Comparison of ENCODE assay signal across 35 cellular contexts in genomic region chr22:18071968-18072310, GRCh38. TPM values are rescaled to one million over a fixed set of nuclear protein-coding genes. Genes with fewer than 3 reads are reported as not detected.
DNase-seq lines count a peak whose midpoint lies in the region; ATAC-seq, FAIRE-seq and TF ChIP-seq lines count a peak whose summit lies in the region.
"Had no signal": no experiment of that assay in that cellular context is flagged by ENCODE, and none has a peak within 500 bp of the region (broad histone marks: within the 10 kb centered on the region; RNA-seq: fewer than 3 reads in every experiment).

No MANE protein-coding gene starts in this region.

- no peaks in the 10 kb centered on the region; a peak in 1 of 22 replicates for H4K20me1 ChIP-seq in BLaER1 treated with 17β-estradiol and CSF1 and Interleukin-3, amounts not matched to agents 10 nM and 100 nM

- TF ChIP-seq CTCF in VCaP (conservative IDR thresholded peaks at IDR 0.05) = no peak

- no peak overlapping the region for H3K9ac ChIP-seq in BLaER1 treated with 17β-estradiol and CSF1 and Interleukin-3, amounts not matched to agents 10 nM and 100 nM

- H3K27me3 Mint-ChIP-seq in naive B cell = no peaks in the 10 kb centered on the region
- H3K27me3 Mint-ChIP-seq in stimulated activated naive CD8-positive, alpha-beta T cell treated with anti-CD3 and anti-CD28 coated beads, Interleukin-15, amount 100 ng/mL, for 72 hours = peaks cover 12% of the 10 kb centered on the region

- H3K27me3 ChIP-seq in BLaER1 treated with 17β-estradiol and CSF1 and Interleukin-3, amounts not matched to agents 10 nM and 100 nM = no peaks in the 10 kb centered on the region
- H3K27me3 ChIP-seq: esophagus muscularis mucosa, heart left ventricle, SJSA1 had no signal

- peak overlapping the region; percentile 17 to 89 (median 66) for H3K4me3 Mint-ChIP-seq in naive B cell
- H3K4me3 Mint-ChIP-seq in stimulated activated naive CD8-positive, alpha-beta T cell treated with anti-CD3 and anti-CD28 coated beads, Interleukin-15, amount 100 ng/mL, for 72 hours = no peak overlapping the region
- H3K4me3 Mint-ChIP-seq: activated T-cell treated with anti-CD3 and anti-CD28 coated beads, Interleukin-2, amount 50 U/mL, for 4 hours; central memory CD8-positive, alpha-beta T cell; dendritic cell treated with granulocyte-macrophage colony-stimulating factor and Interleukin-4, amounts not matched to agents 40 ng/mL and 50 ng/mL, for 4 days; natural killer cell; T-cell; type B pancreatic cell had no signal

- H3K4me1 ChIP-seq in BLaER1 treated with 17β-estradiol and CSF1 and Interleukin-3, amounts not matched to agents 10 nM and 100 nM = peaks cover 9 to 37% (median 25%) of the 10 kb centered on the region in 10 experiments

- peaks cover 40 to 79% (median 49%) of the 10 kb centered on the region in 3 donors for H3K4me1 Mint-ChIP-seq in naive B cell
- peaks cover 12% of the 10 kb centered on the region for H3K4me1 Mint-ChIP-seq in stimulated activated naive CD8-positive, alpha-beta T cell treated with anti-CD3 and anti-CD28 coated beads, Interleukin-15, amount 100 ng/mL, for 72 hours

- peak overlapping the region in 7 of 11 experiments; percentile 22 to 56 (median 45); a peak in 10 of 22 replicates for H3K4me2 ChIP-seq in BLaER1 treated with 17β-estradiol and CSF1 and Interleukin-3, amounts not matched to agents 10 nM and 100 nM

- H3K27ac Mint-ChIP-seq in naive B cell = peak overlapping the region in 5 of 6 donors; percentile 84 to 96 (median 89)
- no peak overlapping the region for H3K27ac Mint-ChIP-seq in stimulated activated naive CD8-positive, alpha-beta T cell treated with anti-CD3 and anti-CD28 coated beads, Interleukin-15, amount 100 ng/mL, for 72 hours
- H3K27ac Mint-ChIP-seq: dendritic cell treated with granulocyte-macrophage colony-stimulating factor and Interleukin-4, amounts not matched to agents 40 ng/mL and 50 ng/mL, for 4 days; natural killer cell; T-cell; type B pancreatic cell had no signal

- no peak for TF ChIP-seq POLR2A in GM12891 (IDR thresholded peaks at IDR 0.05; ENCODE audit: low read depth, low read length)

- no peaks in the 10 kb centered on the region for H3K9me3 ChIP-seq in BLaER1 treated with 17β-estradiol and CSF1 and Interleukin-3, amounts not matched to agents 10 nM and 100 nM (replicated peaks in 1 of 11)
- H3K9me3 ChIP-seq: esophagus muscularis mucosa, heart left ventricle, SJSA1 had no signal

- ATAC-seq in naive B cell (ENCODE audit: low read depth in 2 of 2) = no peak
- no peak for ATAC-seq in stimulated activated naive CD8-positive, alpha-beta T cell treated with anti-CD3 and anti-CD28 coated beads, Interleukin-15, Interleukin-2, amounts not matched to agents 100 U/mL and 50 U/mL, for 24 hours
- no peak for ATAC-seq in stimulated activated naive CD8-positive, alpha-beta T cell treated with anti-CD3 and anti-CD28 coated beads, Interleukin-15, amount 100 ng/mL, for 72 hours
- ATAC-seq: activated T-cell treated with anti-CD3 and anti-CD28 coated beads, Interleukin-2, amount 50 U/mL, for 4 hours; HCT116; heart left ventricle; natural killer cell; T-cell had no signal

- DNase-seq in GM12891 (ENCODE audit: insufficient read length, low spot score) = no peak
- no peak for DNase-seq in naive B cell
- DNase-seq in stimulated activated naive CD8-positive, alpha-beta T cell treated with anti-CD3 and anti-CD28 coated beads, Interleukin-15, Interleukin-2, amounts not matched to agents 100 U/mL and 50 U/mL, for 24 hours = no peak
- no peak for DNase-seq in stimulated activated naive CD8-positive, alpha-beta T cell treated with anti-CD3 and anti-CD28 coated beads, Interleukin-15, amount 100 ng/mL, for 72 hours
- DNase-seq in islet precursor cell = no peak
- no peak for DNase-seq in activated CD4-positive, alpha-beta T cell treated with anti-CD3 and anti-CD28 coated beads for 1 hour
- DNase-seq: activated CD4-positive, CD25-positive, alpha-beta regulatory T cell; activated naive CD4-positive, alpha-beta T cell treated with Interleukin-2 at 50 U/mL for 16 hours; activated T-cell treated with anti-CD3 and anti-CD28 coated beads, Interleukin-2, amount 50 U/mL, for 4 hours; C1 segment of cervical spinal cord; COR-L47; foreskin fibroblast; heart left ventricle; midbrain; natural killer cell; NCI-H1092; NCI-H187 treated with DMSO at 0.1 percent for 48 hours; NCI-H446; NCI-H82; occipital lobe; RPMI8226; stimulated activated CD4-positive, alpha-beta T cell treated with anti-CD3 and anti-CD28 coated beads, Interleukin-15, amount 100 ng/mL, for 24 hours; stimulated activated CD4-positive, alpha-beta T cell treated with anti-CD3 and anti-CD28 coated beads, Interleukin-4, amount 100 ng/mL, for 4 hours; T-cell had no signal

- H3K4me3 ChIP-seq in BLaER1 treated with 17β-estradiol and CSF1 and Interleukin-3, amounts not matched to agents 10 nM and 100 nM = no peak overlapping the region
- H3K4me3 ChIP-seq: esophagus muscularis mucosa, heart left ventricle, SJSA1 had no signal

- peak; percentile 16 for FAIRE-seq in GM12891 (lab: Jason Lieb, UNC)
- FAIRE-seq: endometrium, G401.6, keratinocyte had no signal

- no peak overlapping the region for H3K27ac ChIP-seq in BLaER1 treated with 17β-estradiol and CSF1 and Interleukin-3, amounts not matched to agents 10 nM and 100 nM
- peak overlapping the region; percentile 97 for H3K27ac ChIP-seq in VCaP
- H3K27ac ChIP-seq: heart left ventricle, SJSA1 had no signal

- H3K9me3 Mint-ChIP-seq in naive B cell = no peaks in the 10 kb centered on the region
- no peaks in the 10 kb centered on the region for H3K9me3 Mint-ChIP-seq in stimulated activated naive CD8-positive, alpha-beta T cell treated with anti-CD3 and anti-CD28 coated beads, Interleukin-15, amount 100 ng/mL, for 72 hours
- H3K9me3 Mint-ChIP-seq: activated T-cell treated with anti-CD3 and anti-CD28 coated beads, Interleukin-2, amount 50 U/mL, for 4 hours; central memory CD8-positive, alpha-beta T cell; dendritic cell treated with granulocyte-macrophage colony-stimulating factor and Interleukin-4, amounts not matched to agents 40 ng/mL and 50 ng/mL, for 4 days; natural killer cell; T-cell; type B pancreatic cell had no signal

- no peaks in the 10 kb centered on the region for H3K36me3 Mint-ChIP-seq in naive B cell
- H3K36me3 Mint-ChIP-seq: natural killer cell, T-cell, type B pancreatic cell had no signal

- H3K36me3 ChIP-seq in BLaER1 treated with 17β-estradiol and CSF1 and Interleukin-3, amounts not matched to agents 10 nM and 100 nM = no peaks in the 10 kb centered on the region
- H3K36me3 ChIP-seq: esophagus muscularis mucosa, heart left ventricle, SJSA1 had no signal

TF ChIP-seq in GM12891, 5 proteins besides CTCF, POLR2A, EP300 and RAD21:
- no peak for TF ChIP-seq PAX5 (IDR thresholded peaks at IDR 0.05; ENCODE audit: insufficient read depth, low read length, severe bottlenecking)
- no peak for TF ChIP-seq SPI1 (IDR thresholded peaks at IDR 0.05; ENCODE audit: low read depth, low read length)
- TF ChIP-seq POLR2AphosphoS5 (IDR thresholded peaks at IDR 0.05; ENCODE audit: low read depth, low read length) = no peak
- TF ChIP-seq TAF1 (IDR thresholded peaks at IDR 0.05; ENCODE audit: low read depth, low read length) = no peak
- no peak for TF ChIP-seq POU2F2 (IDR thresholded peaks at IDR 0.05; ENCODE audit: low read depth, low read length)

RNA-seq across cellular contexts. Expression of gene PEX26, which starts 5.9 kb away (rescaled TPM):
- polyA plus RNA-seq in GM12891 (2012; ENCODE audit: low read depth, missing spikeins) = 25.1 TPM
- 1 to 10 TPM; 1.0 to 4.3 (median 2.4) TPM for polyA plus RNA-seq in naive B cell (ENCODE audit: low read depth in 6 of 6)

RNA-seq across cellular contexts. Expression of gene TUBA8, which starts 38.7 kb away (rescaled TPM):
- polyA plus RNA-seq in GM12891 (2012; ENCODE audit: low read depth, missing spikeins) = 17.9 TPM
- polyA plus RNA-seq in naive B cell (ENCODE audit: low read depth in 6 of 6) = 1 to 10 TPM in 3 of 6 donors, under 1 TPM in 2, not detected in 1; 0.78 to 2.4 (median 1.4) TPM

RNA-seq across cellular contexts. Expression of gene MICAL3, which starts 47.6 kb away (rescaled TPM):
- 21.0 TPM for polyA plus RNA-seq in GM12891 (2012; ENCODE audit: low read depth, missing spikeins)
- polyA plus RNA-seq in naive B cell (ENCODE audit: low read depth in 6 of 6) = 10 to 100 TPM; 10.9 to 28.0 (median 15.6) TPM

Comparison
In these comparisons a context has a peak if more than half of its experiments do, and no peak if none do; other contexts are left out.
1. H3K27ac Mint-ChIP-seq: peak in naive B cell (5 of 6); none in stimulated activated naive CD8-positive, alpha-beta T cell treated with anti-CD3 and anti-CD28 coated beads, Interleukin-15, amount 100 ng/mL, for 72 hours (0 of 2).
2. H3K4me3 Mint-ChIP-seq: peak in naive B cell (8 of 8); none in stimulated activated naive CD8-positive, alpha-beta T cell treated with anti-CD3 and anti-CD28 coated beads, Interleukin-15, amount 100 ng/mL, for 72 hours (0 of 2).